In genomic region chr2:238224636-238225035, GRCh38 we compare ENCODE assay signal across 25 cellular contexts.
"Had no signal": no experiment of that assay in that cellular context is flagged by ENCODE, and none has a peak within 500 bp of the region (broad histone marks: within the 10 kb centered on the region; RNA-seq: fewer than 3 reads in every experiment).

No MANE protein-coding gene starts in this region.

- H3K36me3 ChIP-seq: colonic mucosa, esophagus squamous epithelium, heart left ventricle, lower lobe of right lung had no signal

- H3K4me2 ChIP-seq: hepatocyte had no signal

- H3K27ac ChIP-seq: colonic mucosa, epithelial cell of prostate, esophagus squamous epithelium, gastroesophageal sphincter, heart left ventricle, hepatocyte, left lung, lower lobe of right lung had no signal

- H3K79me2 ChIP-seq: hepatocyte had no signal

- H3K9me3 ChIP-seq: colonic mucosa, esophagus squamous epithelium, gastroesophageal sphincter, heart left ventricle, left lung, lower lobe of right lung had no signal

- H2AFZ ChIP-seq: hepatocyte had no signal

- DNase-seq: colonic mucosa; cortex of kidney; effector CD8-positive, alpha-beta T cell; effector memory CD8-positive, alpha-beta T cell; endodermal cell; erythroblast; esophagus squamous epithelium; foreskin fibroblast; foreskin melanocyte; heart left ventricle; hypothalamus; immature natural killer cell; islet precursor cell; left cardiac atrium; left lung; left ventricle myocardium superior; lower lobe of right lung; mesenchymal stem cell; midbrain; naive thymus-derived CD4-positive, alpha-beta T cell had no signal

- ATAC-seq: effector memory CD8-positive, alpha-beta T cell; esophagus mucosa; gastroesophageal sphincter; left cardiac atrium; left lung; left ventricle myocardium superior; lower lobe of right lung; naive thymus-derived CD4-positive, alpha-beta T cell had no signal

- H3K4me3 ChIP-seq: colonic mucosa, esophagus squamous epithelium, gastroesophageal sphincter, heart left ventricle, hepatocyte, left lung, lower lobe of right lung had no signal

- FAIRE-seq: endometrium had no signal

- H3K4me1 ChIP-seq: colonic mucosa, left lung, lower lobe of right lung had no signal

- H3K27me3 ChIP-seq: colonic mucosa, esophagus squamous epithelium, gastroesophageal sphincter, heart left ventricle, hepatocyte, left lung had no signal
